In the genomic region with DNA sequence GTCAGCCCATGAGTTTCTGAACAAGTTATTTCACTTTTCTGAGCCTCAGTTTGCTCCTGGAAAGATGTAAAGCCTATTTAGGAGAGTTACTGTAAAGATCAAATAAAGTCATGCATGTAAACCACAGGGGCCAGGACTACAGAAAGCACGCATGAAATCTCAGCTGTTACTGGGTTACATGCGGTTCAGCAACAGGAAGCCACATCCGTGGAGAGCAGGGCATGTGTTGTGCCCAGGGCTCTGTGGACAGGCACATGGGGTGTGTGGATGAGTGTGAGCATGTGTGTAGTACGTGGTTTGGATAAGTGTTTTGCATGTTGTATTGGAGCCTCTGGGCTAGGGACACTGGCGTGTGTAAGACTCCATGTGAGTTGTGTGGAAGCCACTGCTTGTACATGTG, we compare ENCODE assay signal across 1 cellular context.
TF ChIP-seq lines count a peak whose summit lies in the region.

No MANE protein-coding gene starts in this region.

TF ChIP-seq in IMR-90, 13 proteins besides CTCF, POLR2A, EP300 and RAD21:
- no peak for TF ChIP-seq BHLHE40 (IDR thresholded peaks at IDR 0.05; ENCODE audit: low read depth, low read length)
- TF ChIP-seq RCOR1 (IDR thresholded peaks at IDR 0.05; ENCODE audit: insufficient replicate concordance, low read length): no peak
- TF ChIP-seq CEBPB (IDR thresholded peaks at IDR 0.05; ENCODE audit: low read depth, low read length): no peak
- TF ChIP-seq, protein P1, sequence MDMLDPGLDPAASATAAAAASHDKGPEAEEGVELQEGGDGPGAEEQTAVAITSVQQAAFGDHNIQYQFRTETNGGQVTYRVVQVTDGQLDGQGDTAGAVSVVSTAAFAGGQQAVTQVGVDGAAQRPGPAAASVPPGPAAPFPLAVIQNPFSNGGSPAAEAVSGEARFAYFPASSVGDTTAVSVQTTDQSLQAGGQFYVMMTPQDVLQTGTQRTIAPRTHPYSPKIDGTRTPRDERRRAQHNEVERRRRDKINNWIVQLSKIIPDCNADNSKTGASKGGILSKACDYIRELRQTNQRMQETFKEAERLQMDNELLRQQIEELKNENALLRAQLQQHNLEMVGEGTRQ (IDR thresholded peaks at IDR 0.05; ENCODE audit: low read depth, low read length): no peak
- no peak for TF ChIP-seq SMC3 (IDR thresholded peaks at IDR 0.05; ENCODE audit: low read depth, low read length)
- TF ChIP-seq, protein P2, sequence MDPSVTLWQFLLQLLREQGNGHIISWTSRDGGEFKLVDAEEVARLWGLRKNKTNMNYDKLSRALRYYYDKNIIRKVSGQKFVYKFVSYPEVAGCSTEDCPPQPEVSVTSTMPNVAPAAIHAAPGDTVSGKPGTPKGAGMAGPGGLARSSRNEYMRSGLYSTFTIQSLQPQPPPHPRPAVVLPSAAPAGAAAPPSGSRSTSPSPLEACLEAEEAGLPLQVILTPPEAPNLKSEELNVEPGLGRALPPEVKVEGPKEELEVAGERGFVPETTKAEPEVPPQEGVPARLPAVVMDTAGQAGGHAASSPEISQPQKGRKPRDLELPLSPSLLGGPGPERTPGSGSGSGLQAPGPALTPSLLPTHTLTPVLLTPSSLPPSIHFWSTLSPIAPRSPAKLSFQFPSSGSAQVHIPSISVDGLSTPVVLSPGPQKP (IDR thresholded peaks at IDR 0.05; ENCODE audit: borderline replicate concordance, low read depth, low read length): no peak
- TF ChIP-seq MXI1 (IDR thresholded peaks at IDR 0.05; ENCODE audit: borderline replicate concordance, low read depth, low read length): no peak
- no peak for TF ChIP-seq FOS (IDR thresholded peaks at IDR 0.05; ENCODE audit: low read depth, low read length)
TF ChIP-seq in IMR-90: peak in this region for 0.
